ENCODE assay signal across 15 cellular contexts in genomic region chr2:236164983-236165301, GRCh38. TPM values are rescaled to one million over a fixed set of nuclear protein-coding genes. Genes with fewer than 3 reads are reported as not detected.
DNase-seq lines count a peak whose midpoint lies in the region; ATAC-seq and TF ChIP-seq lines count a peak whose summit lies in the region.
"Had no signal": no experiment of that assay in that cellular context is flagged by ENCODE, and none has a peak within 500 bp of the region (broad histone marks: within the 10 kb centered on the region; RNA-seq: fewer than 3 reads in every experiment).

No MANE protein-coding gene starts in this region.

- H3K4me3 Mint-ChIP-seq in osteocyte (ENCODE audit: unreplicated experiment), result peak overlapping the region; percentile 88

- 20% methylated on average over 7 of the region's 7 CpGs for WGBS in SK-N-SH (ENCODE audit: low lambda C conversion rate)
- WGBS in spleen, 5 donors, result 10 to 36% (median 13%) methylated on average over 7 of the region's 7 CpGs

- peaks cover 58% of the 10 kb centered on the region for H3K27me3 ChIP-seq in SK-N-SH (ENCODE audit: insufficient read depth)
- H3K27me3 ChIP-seq in tibial artery, result peaks cover 13 to 100% of the 10 kb centered on the region in 2 donors
- H3K27me3 ChIP-seq in WERI-Rb-1 (ENCODE audit: insufficient read depth, low read depth, severe bottlenecking), result peaks cover 81% of the 10 kb centered on the region
- peaks cover 9 to 100% (median 98%) of the 10 kb centered on the region in 7 donors for H3K27me3 ChIP-seq in spleen (replicated peaks in 1 of 7)

- no peaks in the 10 kb centered on the region for H3K9me3 Mint-ChIP-seq in osteocyte (ENCODE audit: unreplicated experiment)

- H3K4me1 Mint-ChIP-seq in osteocyte (ENCODE audit: unreplicated experiment), result peaks cover 50% of the 10 kb centered on the region

- H3K27ac ChIP-seq in SK-N-SH (ENCODE audit: low read depth in 2 of 2, low read length in 1 of 2), result no peak overlapping the region
- H3K27ac ChIP-seq in tibial artery, result no peak overlapping the region
- no peak overlapping the region for H3K27ac ChIP-seq in WERI-Rb-1
- H3K27ac ChIP-seq in spleen, result no peak overlapping the region
- H3K27ac ChIP-seq: 22Rv1, HL-60, right atrium auricular region, thyroid gland had no signal

- intact Hi-C loops in tibial artery (cut with DNase I; ENCODE audit: low total_unique reads), result no loop called here
- intact Hi-C loops in spleen (cut with DNase I; ENCODE audit: low total_unique reads), result no loop called here

- H3K27me3 Mint-ChIP-seq in osteocyte (ENCODE audit: unreplicated experiment), result no peaks in the 10 kb centered on the region

- H3K4me1 ChIP-seq in SK-N-SH (ENCODE audit: control insufficient read depth in 1 of 2, insufficient read depth in 2 of 2, low read depth in 1 of 2, low read length in 1 of 2) (peaks cover 0 to 12% of the 10 kb centered on the region in 2 experiments; a peak in 2 of 4 replicates), tibial artery (peaks cover 0 to 66% (median 44%) of the 10 kb centered on the region in 4 donors), spleen (peaks cover 12 to 69% (median 49%) of the 10 kb centered on the region in 6 donors)

- H4K20me1 ChIP-seq in SK-N-SH (ENCODE audit: insufficient read depth), result no peaks in the 10 kb centered on the region

- H2AFZ ChIP-seq in SK-N-SH (ENCODE audit: low read depth), result no peak overlapping the region

- H3K4me2 ChIP-seq in SK-N-SH, result peak overlapping the region; percentile 71; the same call in 1 of the 2 replicates

- no peak for TF ChIP-seq CTCF in SK-N-SH (IDR thresholded peaks at IDR 0.05)
- TF ChIP-seq CTCF in epithelial cell of proximal tubule (conservative IDR thresholded peaks at IDR 0.05; ENCODE audit: low read depth, low read length), result no peak
- no peak for TF ChIP-seq CTCF in osteocyte (IDR thresholded peaks at IDR 0.05)
- no peak for TF ChIP-seq CTCF in tibial artery (IDR thresholded peaks at IDR 0.05)
- no peak for TF ChIP-seq CTCF in WERI-Rb-1 (IDR thresholded peaks at IDR 0.05; ENCODE audit: low read depth, low read length)
- TF ChIP-seq CTCF in spleen (IDR thresholded peaks at IDR 0.05 in 8 of 11, conservative IDR thresholded peaks at IDR 0.05 in 3 of 11), result no peak

- H3K4me3 ChIP-seq in SK-N-SH (ENCODE audit: low read depth in 2 of 2, low read length in 1 of 2) (peak overlapping the region in 1 of 2 experiments; percentile 52; a peak in 1 of 4 replicates), epithelial cell of proximal tubule (ENCODE audit: low read depth, low read length) (peak overlapping the region; percentile 27), tibial artery (peak overlapping the region in 1 of 2 donors; percentile 51), WERI-Rb-1 (ENCODE audit: low read depth, low read length) (no peak overlapping the region), spleen (no peak overlapping the region)

- H3K27ac Mint-ChIP-seq in osteocyte (ENCODE audit: unreplicated experiment), result peak overlapping the region; percentile 94

- H3K36me3 ChIP-seq in SK-N-SH (replicated peaks in 1 of 2; ENCODE audit: control insufficient read depth in 1 of 2, insufficient read depth in 2 of 2, low read length in 1 of 2) (no peaks in the 10 kb centered on the region), tibial artery (no peaks in the 10 kb centered on the region), WERI-Rb-1 (no peaks in the 10 kb centered on the region), spleen (no peaks in the 10 kb centered on the region)
- H3K36me3 ChIP-seq: right atrium auricular region, thyroid gland had no signal

- no peak for ATAC-seq in SK-N-SH treated with all-trans-retinoic acid at 6 μM for 48 hours

- POLR2A ChIA-PET in SK-N-SH (lab: Yijun Ruan, JAX), result no interaction called here

- no peak for TF ChIP-seq EP300 in SK-N-SH (IDR thresholded peaks at IDR 0.05; ENCODE audit: borderline replicate concordance in 1 of 2, low read depth in 1 of 2, low read length in 1 of 2)

- no peak overlapping the region for H3K9ac ChIP-seq in SK-N-SH

- no peak for TF ChIP-seq POLR2A in spleen (IDR thresholded peaks at IDR 0.05)

- TF ChIP-seq RAD21 in SK-N-SH (IDR thresholded peaks at IDR 0.05; ENCODE audit: low read length), result no peak

- H3K9me2 ChIP-seq in SK-N-SH, result no peaks in the 10 kb centered on the region

- H3K36me3 Mint-ChIP-seq in osteocyte (ENCODE audit: unreplicated experiment), result peaks cover 19% of the 10 kb centered on the region

- DNase-seq in SK-N-SH, result peak; percentile 25
- DNase-seq in HuH-7 (ENCODE audit: low spot score), result peak; percentile 5
- no peak for DNase-seq in epithelial cell of proximal tubule (ENCODE audit: low read depth)
- DNase-seq in osteocyte (ENCODE audit: extremely low spot score, unreplicated experiment), result no peak
- no peak for DNase-seq in tibial artery
- DNase-seq in WERI-Rb-1, result no peak
- DNase-seq in spleen, result no peak
- DNase-seq: Calu3, NCI-H2171, thyroid gland had no signal

- CTCF ChIA-PET in SK-N-SH (lab: Yijun Ruan, JAX), result interaction anchor here (0.7 to 2.6 kb wide), 6 partner anchors 11 to 399 kb away, joined by 3 to 28 read pairs (median 8); no protein-coding TSS in a partner anchor

- H3F3A ChIP-seq in SK-N-SH (replicated peaks; ENCODE audit: insufficient read depth), result no peaks in the 10 kb centered on the region

- H3K9me3 ChIP-seq in SK-N-SH, result no peaks in the 10 kb centered on the region
- no peaks in the 10 kb centered on the region for H3K9me3 ChIP-seq in tibial artery
- H3K9me3 ChIP-seq in WERI-Rb-1 (ENCODE audit: severe bottlenecking), result peaks cover 3% of the 10 kb centered on the region
- H3K9me3 ChIP-seq in spleen, result peaks cover 0 to 9% (median 0%) of the 10 kb centered on the region in 8 donors
- H3K9me3 ChIP-seq: right atrium auricular region, thyroid gland had no signal

- no peaks in the 10 kb centered on the region for H3K79me2 ChIP-seq in SK-N-SH (ENCODE audit: insufficient read depth)

TF ChIP-seq in SK-N-SH, 30 proteins besides CTCF, POLR2A, EP300 and RAD21:
- TF ChIP-seq MAX (IDR thresholded peaks at IDR 0.05; ENCODE audit: low read depth), result no peak
- 0 out of 2 replicates have a peak, but pooled peaks have one; percentile 30 for TF ChIP-seq EZH2phosphoT487 (IDR thresholded peaks at IDR 0.05; ENCODE audit: borderline replicate concordance, low read depth)

TF ChIP-seq in SK-N-SH treated with all-trans-retinoic acid at 6 μM for 48 hours, 23 proteins besides CTCF, POLR2A, EP300 and RAD21:
- TF ChIP-seq ZC3H10 (CRISPR knock-in tag; IDR thresholded peaks at IDR 0.05), result no peak
- TF ChIP-seq ARNTL (CRISPR knock-in tag; IDR thresholded peaks at IDR 0.05; ENCODE audit: borderline replicate concordance, low read depth), result no peak
- no peak for TF ChIP-seq GLIS3 (CRISPR knock-in tag; IDR thresholded peaks at IDR 0.05)
- no peak for TF ChIP-seq BACH2 (CRISPR knock-in tag; IDR thresholded peaks at IDR 0.05; ENCODE audit: borderline replicate concordance)
- TF ChIP-seq CSRNP3 (CRISPR knock-in tag; IDR thresholded peaks at IDR 0.05), result no peak
- TF ChIP-seq ISL1 (CRISPR knock-in tag; IDR thresholded peaks at IDR 0.05), result no peak
- TF ChIP-seq SNAI2 (CRISPR knock-in tag; IDR thresholded peaks at IDR 0.05), result no peak
- no peak for TF ChIP-seq ZNF70 (CRISPR knock-in tag; IDR thresholded peaks at IDR 0.05)
- TF ChIP-seq POU6F1 (CRISPR knock-in tag; IDR thresholded peaks at IDR 0.05; ENCODE audit: borderline replicate concordance, low read depth), result no peak
- TF ChIP-seq OSR1 (CRISPR knock-in tag; IDR thresholded peaks at IDR 0.05), result no peak
- TF ChIP-seq RARB (CRISPR knock-in tag; IDR thresholded peaks at IDR 0.05), result no peak
- TF ChIP-seq TCF4 (CRISPR knock-in tag; IDR thresholded peaks at IDR 0.05; ENCODE audit: borderline replicate concordance), result no peak
- no peak for TF ChIP-seq ZNF8 (CRISPR knock-in tag; IDR thresholded peaks at IDR 0.05)
- no peak for TF ChIP-seq TOX (CRISPR knock-in tag; IDR thresholded peaks at IDR 0.05; ENCODE audit: borderline replicate concordance)
- TF ChIP-seq PPARA (CRISPR knock-in tag; IDR thresholded peaks at IDR 0.05; ENCODE audit: borderline replicate concordance), result no peak
- no peak for TF ChIP-seq CSDC2 (CRISPR knock-in tag; IDR thresholded peaks at IDR 0.05)

RNA-seq across cellular contexts. Expression of gene GBX2, which starts 3.2 kb away (rescaled TPM):
- polyA plus RNA-seq in SK-N-SH (2012; rRNA removed) (0.03 and 0.16 TPM in 2 replicates), spleen (not detected)
- 0.08 and 0.14 TPM in 2 replicates for polyA plus RNA-seq in SK-N-SH (2012; cell fraction: cytosol; rRNA removed)
- 0.14 and 0.33 TPM in 2 replicates for polyA plus RNA-seq in SK-N-SH (2012; cell fraction: nucleus; rRNA removed)
- total RNA-seq in epithelial cell of proximal tubule (3.3 and 4.8 TPM in 2 replicates), osteocyte (56.5 and 60.7 TPM in 2 replicates), spleen (under 1 TPM in 1 of 7 donors, not detected in 6; 0.69 TPM)
- total RNA-seq: MCF 10A, right atrium auricular region, thyroid gland had no signal

Comparison
In these comparisons a context has a peak if more than half of its experiments do, and no peak if none do; other contexts are left out.
1. DNase-seq: peak in SK-N-SH (single experiment) and HuH-7 (single experiment); none in epithelial cell of proximal tubule (single experiment), osteocyte (single experiment), tibial artery (0 of 2), WERI-Rb-1 (single experiment) and spleen (single experiment).